In the genomic region with DNA sequence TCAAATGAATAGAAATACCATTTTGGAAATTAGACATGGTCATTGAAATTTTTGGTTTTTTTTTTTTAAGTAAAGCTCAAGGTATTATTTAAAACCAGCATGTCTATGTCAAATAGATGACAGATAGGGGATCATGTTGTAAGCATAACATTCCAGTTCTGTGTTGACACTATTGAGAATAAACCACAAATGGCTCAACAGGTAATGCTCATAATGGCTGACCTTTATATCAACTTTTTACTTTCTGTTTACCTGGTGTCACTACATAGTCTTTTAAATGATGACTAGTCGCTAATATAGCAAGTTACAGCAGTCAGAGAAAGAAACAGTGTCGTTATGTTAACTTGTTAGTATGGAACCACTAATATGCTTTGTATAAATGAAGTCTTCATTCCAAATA, we compare ENCODE assay signal across 30 cellular contexts.
"Had no signal": no experiment of that assay in that cellular context is flagged by ENCODE, and none has a peak within 500 bp of the region (broad histone marks: within the 10 kb centered on the region; RNA-seq: fewer than 3 reads in every experiment).

No MANE protein-coding gene starts in this region.

- H3K36me3 Mint-ChIP-seq: activated naive CD8-positive, alpha-beta T cell treated with anti-CD3 and anti-CD28 coated beads for 36 hours had no signal

- H3K27ac ChIP-seq: brain microvascular endothelial cell, SJSA1, WERI-Rb-1 had no signal

- ATAC-seq: activated CD8-positive, alpha-beta T cell treated with anti-CD3 and anti-CD28 coated beads for 36 hours; activated T-cell treated with anti-CD3 and anti-CD28 coated beads, Interleukin-2, amount 50 U/mL, for 72 hours; activated T-helper 17 cell treated with anti-CD3 and anti-CD28 coated beads, Interleukin-2, amount 50 U/mL, for 72 hours; K562; SK-N-SH treated with all-trans-retinoic acid at 6 μM for 48 hours had no signal

- H3K4me1 ChIP-seq: SJSA1 had no signal

- H3K36me3 ChIP-seq: brain microvascular endothelial cell, SJSA1, WERI-Rb-1 had no signal

- DNase-seq: activated CD4-positive, alpha-beta T cell treated with anti-CD3 and anti-CD28 coated beads for 1 hour; activated CD4-positive, alpha-beta T cell treated with anti-CD3 and anti-CD28 coated beads, Interleukin-2, amount 10 ng/mL, durations not matched to agents 24 days and 14 days; activated CD4-positive, alpha-beta T cell treated with anti-CD3 and anti-CD28 coated beads, Interleukin-2, amount 50 U/mL, for 4 hours; activated CD4-positive, CD25-positive, alpha-beta regulatory T cell; activated CD8-positive, alpha-beta T cell treated with anti-CD3 and anti-CD28 coated beads for 36 hours; activated effector memory CD4-positive, alpha-beta T cell treated with anti-CD3 and anti-CD28 coated beads, Interleukin-2, amount 50 U/mL, for 16 hours; activated naive CD4-positive, alpha-beta T cell; activated naive CD4-positive, alpha-beta T cell treated with anti-CD3 and anti-CD28 coated beads, Interleukin-2, amount 50 U/mL, for 16 hours; activated naive CD8-positive, alpha-beta T cell treated with anti-CD3 and anti-CD28 coated beads for 36 hours; activated T-cell treated with anti-CD3 and anti-CD28 coated beads, Interleukin-2, amount 50 U/mL, for 1 hour; activated T-cell treated with anti-CD3 and anti-CD28 coated beads, Interleukin-2, amount 50 U/mL, for 72 hours; amniotic stem cell; aorta; brain microvascular endothelial cell; NCI-H1105; NCI-H1417 treated with DMSO at 0.1 percent for 48 hours; NCI-H187 treated with DMSO at 0.1 percent for 48 hours; NCI-H2081; NCI-H226; NCI-H446 treated with DMSO at 0.1 percent for 48 hours; NCI-H524; Right ventricle myocardium superior; T-helper 1 cell; T-helper 2 cell; T-helper 9 cell; WERI-Rb-1 had no signal

- H3K9me3 Mint-ChIP-seq: activated CD4-positive, alpha-beta T cell treated with anti-CD3 and anti-CD28 coated beads, Interleukin-2, amount 10 ng/mL, durations not matched to agents 24 days and 14 days had no signal

- H3K27ac Mint-ChIP-seq: activated CD4-positive, alpha-beta T cell treated with anti-CD3 and anti-CD28 coated beads, Interleukin-2, amount 10 ng/mL, durations not matched to agents 24 days and 14 days; activated CD8-positive, alpha-beta T cell treated with anti-CD3 and anti-CD28 coated beads for 36 hours; activated naive CD8-positive, alpha-beta T cell treated with anti-CD3 and anti-CD28 coated beads for 36 hours; activated T-cell treated with anti-CD3 and anti-CD28 coated beads, Interleukin-2, amount 50 U/mL, for 72 hours; activated T-helper 17 cell treated with anti-CD3 and anti-CD28 coated beads, Interleukin-2, amount 50 U/mL, for 72 hours had no signal

- H3K27me3 Mint-ChIP-seq: activated CD4-positive, alpha-beta T cell treated with anti-CD3 and anti-CD28 coated beads, Interleukin-2, amount 10 ng/mL, durations not matched to agents 24 days and 14 days had no signal

- H3K4me3 ChIP-seq: K562, SJSA1 had no signal

- H3K27me3 ChIP-seq: brain microvascular endothelial cell, SJSA1 had no signal

- H3K4me1 Mint-ChIP-seq: activated CD4-positive, alpha-beta T cell treated with anti-CD3 and anti-CD28 coated beads, Interleukin-2, amount 10 ng/mL, durations not matched to agents 24 days and 14 days; activated naive CD8-positive, alpha-beta T cell treated with anti-CD3 and anti-CD28 coated beads for 36 hours; activated T-helper 17 cell treated with anti-CD3 and anti-CD28 coated beads, Interleukin-2, amount 50 U/mL, for 72 hours had no signal

- H3K9me3 ChIP-seq: SJSA1 had no signal

- H3K4me3 Mint-ChIP-seq: activated CD4-positive, alpha-beta T cell treated with anti-CD3 and anti-CD28 coated beads, Interleukin-2, amount 10 ng/mL, durations not matched to agents 24 days and 14 days; activated CD8-positive, alpha-beta T cell treated with anti-CD3 and anti-CD28 coated beads for 36 hours; activated naive CD8-positive, alpha-beta T cell treated with anti-CD3 and anti-CD28 coated beads for 36 hours; activated T-cell treated with anti-CD3 and anti-CD28 coated beads, Interleukin-2, amount 50 U/mL, for 72 hours; activated T-helper 17 cell treated with anti-CD3 and anti-CD28 coated beads, Interleukin-2, amount 50 U/mL, for 72 hours had no signal
